In genomic region chr11:96256604-96257003, GRCh38 we compare ENCODE assay signal across 13 cellular contexts.
A peak's percentile ranks its signal among the peaks of the same experiment; 100 is the strongest.
DNase-seq lines count a peak whose midpoint lies in the region; ATAC-seq, FAIRE-seq and TF ChIP-seq lines count a peak whose summit lies in the region.
"Had no signal": no experiment of that assay in that cellular context is flagged by ENCODE, and none has a peak within 500 bp of the region (broad histone marks: within the 10 kb centered on the region; RNA-seq: fewer than 3 reads in every experiment).

No MANE protein-coding gene starts in this region.

- peaks cover 54% of the 10 kb centered on the region for H3K4me1 ChIP-seq in Loucy (ENCODE audit: insufficient read depth, low read length, poor library complexity, severe bottlenecking)
- peaks cover 70% of the 10 kb centered on the region for H3K4me1 ChIP-seq in GM12878 (ENCODE audit: control insufficient read depth, insufficient read depth, low read length)
- H3K4me1 ChIP-seq: body of pancreas had no signal

- no peaks in the 10 kb centered on the region for H4K20me1 ChIP-seq in Loucy (ENCODE audit: insufficient read depth, low read length, poor library complexity, severe bottlenecking)
- H4K20me1 ChIP-seq in GM12878 (ENCODE audit: control insufficient read depth, insufficient read depth): no peaks in the 10 kb centered on the region

- H3K4me1 Mint-ChIP-seq in osteocyte (ENCODE audit: unreplicated experiment): peaks cover 74% of the 10 kb centered on the region

- H3K79me2 ChIP-seq in Loucy (ENCODE audit: insufficient read depth, low read length) (no peaks in the 10 kb centered on the region), GM12878 (ENCODE audit: control insufficient read depth, insufficient read depth, low read length) (peaks cover 60% of the 10 kb centered on the region)

- H3K4me2 ChIP-seq in Loucy (ENCODE audit: low read depth, low read length, poor library complexity, severe bottlenecking) (no peak overlapping the region), GM12878 (ENCODE audit: control insufficient read depth, insufficient read depth) (peak overlapping the region; percentile 69)

- peak overlapping the region; percentile 72 for H3K27ac ChIP-seq in GM12878 (ENCODE audit: control insufficient read depth, insufficient read depth)
- H3K27ac ChIP-seq: body of pancreas, psoas muscle had no signal

- no peak overlapping the region for H3K9ac ChIP-seq in Loucy (ENCODE audit: low read depth, low read length, poor library complexity, severe bottlenecking)
- peak overlapping the region; percentile 11 for H3K9ac ChIP-seq in GM12878 (ENCODE audit: control insufficient read depth, insufficient read depth, low read length)

- H3K36me3 ChIP-seq in Loucy (ENCODE audit: insufficient read depth, low read length) (no peaks in the 10 kb centered on the region), GM12878 (ENCODE audit: control insufficient read depth in 2 of 2, insufficient read depth in 2 of 2, low read length in 1 of 2) (no peaks in the 10 kb centered on the region)

- in situ Hi-C loops in GM12878 (cut with MboI): no loop called here

- H3K27ac Mint-ChIP-seq in osteocyte (ENCODE audit: unreplicated experiment): peak overlapping the region; percentile 87

- FAIRE-seq in GM12891 (lab: Jason Lieb, UNC) (peak; percentile 38), GM12878 (lab: Jason Lieb, UNC) (no peak), urothelium cell line (lab: Jason Lieb, UNC) (no peak)

- H2AFZ ChIP-seq in Loucy (ENCODE audit: low read length): peak overlapping the region; percentile 38; the same call in 1 of the 2 replicates
- no peak overlapping the region; the same call in 1 of the 2 replicates for H2AFZ ChIP-seq in GM12878 (ENCODE audit: control insufficient read depth, low read depth, low read length)

- TF ChIP-seq CTCF in Loucy (conservative IDR thresholded peaks at IDR 0.05; ENCODE audit: low read length) (no peak), GM12878 (IDR thresholded peaks at IDR 0.05 in 2 of 3, conservative IDR thresholded peaks at IDR 0.05 in 1 of 3; ENCODE audit: control insufficient read depth in 2 of 3, extremely low read depth in 1 of 3, insufficient read depth in 1 of 3, low read depth in 3 of 3, low read length in 3 of 3) (no peak), osteocyte (IDR thresholded peaks at IDR 0.05) (no peak)

- no peak overlapping the region for H3K4me3 ChIP-seq in Loucy (ENCODE audit: low read length, poor library complexity, severe bottlenecking)
- H3K4me3 ChIP-seq in GM12878: 0 out of 2 replicates have a peak overlapping the region, but pooled peaks have one; percentile 15
- H3K4me3 ChIP-seq: body of pancreas, psoas muscle had no signal

- no peaks in the 10 kb centered on the region for H3K27me3 Mint-ChIP-seq in osteocyte (ENCODE audit: unreplicated experiment)

- H3K9me2 ChIP-seq in Loucy (replicated peaks; ENCODE audit: low read depth, low read length): no peaks in the 10 kb centered on the region

- intact Hi-C loops in GM12878 (cut with micrococcal nuclease; ENCODE audit: unreplicated experiment): loop anchor here (2.0 to 5.0 kb wide), 4 partner anchors 32 to 131 kb away; partner anchors contain the start of genes CCDC82 and MAML2

- POLR2A ChIA-PET in GM12878 (lab: Charles Lee): interaction anchor here (2.8 to 5.1 kb wide), 2 partner anchors 13 to 83 kb away, joined by 12 to 50 read pairs; no protein-coding TSS in a partner anchor

- H3K27me3 ChIP-seq in Loucy (ENCODE audit: insufficient read depth, low read length, poor library complexity, severe bottlenecking) (no peaks in the 10 kb centered on the region), GM12878 (replicated peaks in 1 of 2; ENCODE audit: control insufficient read depth in 2 of 2, insufficient read depth in 2 of 2, low read length in 1 of 2) (no peaks in the 10 kb centered on the region)
- H3K27me3 ChIP-seq: body of pancreas had no signal

- TF ChIP-seq POLR2A in GM12891 (IDR thresholded peaks at IDR 0.05; ENCODE audit: low read depth, low read length) (no peak), GM12878 (IDR thresholded peaks at IDR 0.05; ENCODE audit: low read depth, low read length) (no peak)

- no peaks in the 10 kb centered on the region for H3K9me3 Mint-ChIP-seq in osteocyte (ENCODE audit: unreplicated experiment)

- H3K4me3 Mint-ChIP-seq in osteocyte (ENCODE audit: unreplicated experiment): no peak overlapping the region

- no peaks in the 10 kb centered on the region for H3K36me3 Mint-ChIP-seq in osteocyte (ENCODE audit: unreplicated experiment)

- H3K9me3 ChIP-seq in Loucy (ENCODE audit: insufficient read depth, low read depth, low read length) (no peaks in the 10 kb centered on the region), GM12878 (replicated peaks; ENCODE audit: control insufficient read depth, insufficient read depth, low read length) (no peaks in the 10 kb centered on the region)
- H3K9me3 ChIP-seq: body of pancreas, psoas muscle had no signal

- no peaks in the 10 kb centered on the region for H3F3A ChIP-seq in Loucy (ENCODE audit: low read depth)

- ATAC-seq in GM12878 (peak; percentile 12), HG03521 (IDR thresholded peaks at IDR 0.05; ENCODE audit: unreplicated experiment) (no peak)
- ATAC-seq: body of pancreas, HCT116, psoas muscle had no signal

- CTCF ChIA-PET in GM12878 (lab: Yijun Ruan, JAX): interaction anchor here (1.1 to 9.2 kb wide), 7 partner anchors 9 to 202 kb away, joined by 3 to 88 read pairs (median 6); partner anchors contain the start of gene MAML2

- no peak for DNase-seq in GM12891 (ENCODE audit: insufficient read length, low spot score)
- no peak for DNase-seq in GM12878 (ENCODE audit: low read depth, low spot score)
- DNase-seq in osteocyte (ENCODE audit: extremely low spot score, unreplicated experiment): no peak
- DNase-seq in NCI-H510A (lab: John Stamatoyannopoulos, UW): no peak
- no peak for DNase-seq in urothelium cell line (ENCODE audit: low spot score)
- DNase-seq: activated CD4-positive, CD25-positive, alpha-beta regulatory T cell treated with anti-CD3 and anti-CD28 coated beads, Interleukin-2, amount 50 U/mL, for 72 hours; body of pancreas; kidney glomerular epithelial cell; NCI-H187 treated with DMSO at 0.1 percent for 48 hours; psoas muscle had no signal

- no TSS peak for BruUV-seq in GM12878 (replicated peaks; lab: Mats Ljungman, UMichigan)

- SMC1A ChIA-PET in GM12878 (lab: Charles Lee; ENCODE audit: uncharacterized antibody, unreplicated experiment): interaction anchor here (0.8 to 5.5 kb wide), 15 partner anchors 9 to 332 kb away, joined by 3 to 84 read pairs (median 5); partner anchors contain the start of genes CCDC82, JRKL and MAML2

- TF ChIP-seq EP300 in GM12878 (IDR thresholded peaks at IDR 0.05; ENCODE audit: borderline replicate concordance in 1 of 2, control insufficient read depth in 1 of 2, low read depth in 2 of 2, low read length in 2 of 2): no peak

- 5% methylated on average over 3 of the region's 3 CpGs for WGBS in GM12878 (ENCODE audit: insufficient coverage, insufficient replicate concordance, low lambda C conversion rate, missing lambda C conversion rate)

- TF ChIP-seq RAD21 in GM12878 (IDR thresholded peaks at IDR 0.05; ENCODE audit: insufficient read depth, low read depth, low read length): no peak

- RAD21 ChIA-PET in GM12878 (lab: Charles Lee; ENCODE audit: unreplicated experiment): interaction anchor here (0.7 to 4.4 kb wide), 7 partner anchors 13 to 86 kb away, joined by 3 to 34 read pairs (median 7); partner anchors contain the start of gene MAML2

TF ChIP-seq in GM12891, 5 proteins besides CTCF, POLR2A, EP300 and RAD21:
- no peak for TF ChIP-seq POU2F2 (IDR thresholded peaks at IDR 0.05; ENCODE audit: low read depth, low read length)
- no peak for TF ChIP-seq POLR2AphosphoS5 (IDR thresholded peaks at IDR 0.05; ENCODE audit: low read depth, low read length)
- TF ChIP-seq TAF1 (IDR thresholded peaks at IDR 0.05; ENCODE audit: low read depth, low read length): no peak
- TF ChIP-seq PAX5 (IDR thresholded peaks at IDR 0.05; ENCODE audit: insufficient read depth, low read length, severe bottlenecking): no peak
- no peak for TF ChIP-seq SPI1 (IDR thresholded peaks at IDR 0.05; ENCODE audit: low read depth, low read length)

TF ChIP-seq in GM12878, 131 proteins besides CTCF, POLR2A, EP300 and RAD21:
- TF ChIP-seq ZNF384 (IDR thresholded peaks at IDR 0.05; ENCODE audit: borderline replicate concordance, low read depth, low read length) (no peak), JUNB (IDR thresholded peaks at IDR 0.05) (peak; percentile 43), FOS (IDR thresholded peaks at IDR 0.05; ENCODE audit: borderline replicate concordance, extremely low read depth, insufficient read length) (no peak), EZH2 (IDR thresholded peaks at IDR 0.05; ENCODE audit: borderline replicate concordance, control insufficient read depth, low read depth, low read length) (no peak), BACH1 (IDR thresholded peaks at IDR 0.05; ENCODE audit: borderline replicate concordance) (no peak), ZNF217 (IDR thresholded peaks at IDR 0.05) (no peak), ZBED1 (IDR thresholded peaks at IDR 0.05; ENCODE audit: borderline replicate concordance) (0 out of 2 replicates have a peak, but pooled peaks have one; percentile 16), ZNF622 (IDR thresholded peaks at IDR 0.05) (no peak), IRF4 (IDR thresholded peaks at IDR 0.05; ENCODE audit: low read depth, low read length) (0 out of 2 replicates have a peak, but pooled peaks have one; percentile 3), NFIC (IDR thresholded peaks at IDR 0.05; ENCODE audit: low read depth, low read length) (0 out of 2 replicates have a peak, but pooled peaks have one; percentile 59), IRF5 (IDR thresholded peaks at IDR 0.05; ENCODE audit: borderline replicate concordance) (no peak), CBX5 (IDR thresholded peaks at IDR 0.05; ENCODE audit: low read depth) (no peak), KLF5 (IDR thresholded peaks at IDR 0.05; ENCODE audit: partially characterized antibody) (no peak), RUNX3 (IDR thresholded peaks at IDR 0.05; ENCODE audit: low read length) (peak; percentile 22; the same call in 1 of the 2 replicates), TCF12 (IDR thresholded peaks at IDR 0.05; ENCODE audit: low read depth, low read length) (no peak), MEF2A (IDR thresholded peaks at IDR 0.05; ENCODE audit: insufficient read depth, low read depth, low read length) (0 out of 2 replicates have a peak, but pooled peaks have one; percentile 55)
TF ChIP-seq in GM12878: peak in this region for 6.
